Comparison of ENCODE assay signal across 1 cellular context in the genomic region with DNA sequence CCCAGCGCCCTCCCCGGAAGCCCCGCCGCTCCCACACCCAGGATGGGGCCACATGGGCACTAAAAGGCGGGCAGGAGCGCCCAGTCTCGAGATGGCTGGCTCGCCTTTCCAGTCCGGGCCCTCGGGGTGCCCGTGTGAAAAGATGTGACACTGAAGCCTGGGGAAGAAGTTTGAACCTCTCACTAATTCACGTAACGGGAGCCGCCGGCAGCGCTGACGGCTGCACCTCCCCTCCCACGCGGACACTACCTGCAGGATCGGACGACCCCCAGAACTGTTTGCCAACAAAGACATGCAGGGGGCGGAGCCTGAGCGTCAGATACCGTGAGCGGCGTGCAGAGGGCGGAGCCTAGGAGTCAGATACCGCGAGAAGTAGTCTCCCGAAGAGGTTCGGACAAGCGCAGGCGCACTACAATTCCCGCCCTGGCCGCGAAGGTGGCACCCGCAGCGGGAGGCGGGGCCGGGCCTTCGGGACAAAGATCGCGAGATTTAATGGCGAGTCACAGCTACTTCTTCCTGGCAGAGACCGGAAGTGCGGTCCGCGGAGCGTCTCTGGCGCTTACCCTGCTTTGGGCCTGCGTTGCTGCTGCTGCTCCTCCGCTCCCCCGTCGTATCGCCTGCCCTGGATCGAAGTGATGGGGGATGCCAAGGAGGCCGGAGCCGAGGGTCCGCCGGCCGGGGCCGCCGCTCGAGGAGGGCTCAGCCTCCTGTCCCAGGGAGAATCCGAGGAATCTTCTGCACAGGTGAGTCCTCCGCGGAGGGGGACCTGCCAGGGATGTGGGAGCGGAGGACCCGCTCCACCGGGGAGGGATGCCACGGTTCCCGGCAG.
TF ChIP-seq lines count a peak whose summit lies in the region.

A gene with protein sequence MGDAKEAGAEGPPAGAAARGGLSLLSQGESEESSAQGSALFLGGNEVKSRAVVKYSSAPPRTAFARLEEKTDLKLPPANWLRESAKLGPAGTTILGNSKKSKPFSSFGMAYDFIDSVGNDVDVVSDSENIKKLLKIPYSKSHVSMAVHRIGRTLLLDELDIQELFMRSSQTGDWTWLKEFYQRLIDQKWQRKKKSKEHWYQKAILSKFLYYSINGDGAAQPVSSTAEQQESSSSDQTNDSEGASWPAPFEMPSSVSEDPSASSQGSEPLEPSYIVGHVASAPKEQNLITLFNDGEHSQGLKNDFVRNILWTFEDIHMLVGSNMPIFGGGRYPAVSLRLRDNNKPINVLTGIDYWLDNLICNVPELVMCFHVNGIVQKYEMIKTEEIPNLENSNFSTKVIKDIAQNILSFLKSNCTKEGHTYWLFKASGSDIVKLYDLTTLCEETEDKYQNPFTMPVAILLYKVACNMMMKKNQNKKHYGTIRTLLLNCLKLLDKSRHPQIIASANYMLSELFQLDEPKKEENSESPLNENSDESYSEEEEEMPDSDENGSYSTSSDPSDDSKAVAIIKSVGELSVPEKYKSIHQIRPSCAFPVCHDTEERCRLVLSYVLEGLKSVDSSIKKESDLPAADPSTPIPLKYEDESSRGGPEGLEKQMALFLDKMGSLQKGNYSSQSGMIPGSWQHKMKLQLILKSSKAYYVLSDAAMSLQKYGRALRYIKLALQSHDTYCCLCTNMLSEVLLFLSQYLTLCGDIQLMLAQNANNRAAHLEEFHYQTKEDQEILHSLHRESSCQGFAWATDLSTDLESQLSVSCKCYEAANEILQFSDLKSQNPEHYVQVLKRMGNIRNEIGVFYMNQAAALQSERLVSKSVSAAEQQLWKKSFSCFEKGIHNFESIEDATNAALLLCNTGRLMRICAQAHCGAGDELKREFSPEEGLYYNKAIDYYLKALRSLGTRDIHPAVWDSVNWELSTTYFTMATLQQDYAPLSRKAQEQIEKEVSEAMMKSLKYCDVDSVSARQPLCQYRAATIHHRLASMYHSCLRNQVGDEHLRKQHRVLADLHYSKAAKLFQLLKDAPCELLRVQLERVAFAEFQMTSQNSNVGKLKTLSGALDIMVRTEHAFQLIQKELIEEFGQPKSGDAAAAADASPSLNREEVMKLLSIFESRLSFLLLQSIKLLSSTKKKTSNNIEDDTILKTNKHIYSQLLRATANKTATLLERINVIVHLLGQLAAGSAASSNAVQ (plus strand): TSS at position 537 of the 829 bp plus-strand sequence. CDS start 99 bp downstream, at position 636.

TF ChIP-seq in HepG2, 621 proteins besides CTCF, POLR2A, EP300 and RAD21 (continued from another document and continues in another):
- TF ChIP-seq, protein P1, sequence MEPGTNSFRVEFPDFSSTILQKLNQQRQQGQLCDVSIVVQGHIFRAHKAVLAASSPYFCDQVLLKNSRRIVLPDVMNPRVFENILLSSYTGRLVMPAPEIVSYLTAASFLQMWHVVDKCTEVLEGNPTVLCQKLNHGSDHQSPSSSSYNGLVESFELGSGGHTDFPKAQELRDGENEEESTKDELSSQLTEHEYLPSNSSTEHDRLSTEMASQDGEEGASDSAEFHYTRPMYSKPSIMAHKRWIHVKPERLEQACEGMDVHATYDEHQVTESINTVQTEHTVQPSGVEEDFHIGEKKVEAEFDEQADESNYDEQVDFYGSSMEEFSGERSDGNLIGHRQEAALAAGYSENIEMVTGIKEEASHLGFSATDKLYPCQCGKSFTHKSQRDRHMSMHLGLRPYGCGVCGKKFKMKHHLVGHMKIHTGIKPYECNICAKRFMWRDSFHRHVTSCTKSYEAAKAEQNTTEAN (CRISPR knock-in tag; conservative IDR thresholded peaks at IDR 0.05): peak; percentile 73; the same call in 1 of the 2 replicates
- TF ChIP-seq IKZF1 (IDR thresholded peaks at IDR 0.05) (no peak), ZNF264 (CRISPR knock-in tag; IDR thresholded peaks at IDR 0.05) (peak; percentile 82), MED8 (CRISPR knock-in tag; IDR thresholded peaks at IDR 0.05; ENCODE audit: insufficient replicate concordance) (peak; percentile 37), ZNF33A (CRISPR knock-in tag; IDR thresholded peaks at IDR 0.05; ENCODE audit: borderline replicate concordance) (peak; percentile 95), RBFOX2 (IDR thresholded peaks at IDR 0.05; ENCODE audit: low read depth, low read length) (peak; percentile 96), ZFYVE20 (CRISPR knock-in tag; IDR thresholded peaks at IDR 0.05; ENCODE audit: borderline replicate concordance, low read depth) (no peak), MED1 (CRISPR knock-in tag; IDR thresholded peaks at IDR 0.05) (peak; percentile 68), ZSCAN9 (CRISPR knock-in tag; IDR thresholded peaks at IDR 0.05; ENCODE audit: borderline replicate concordance) (0 out of 2 replicates have a peak, but pooled peaks have one; percentile 48), ZNF256 (CRISPR knock-in tag; conservative IDR thresholded peaks at IDR 0.05) (peak; percentile 65), ZNF552 (CRISPR knock-in tag; IDR thresholded peaks at IDR 0.05; ENCODE audit: borderline replicate concordance) (no peak), IRX3 (CRISPR knock-in tag; IDR thresholded peaks at IDR 0.05; ENCODE audit: borderline replicate concordance, low read depth) (peak; percentile 24; the same call in 1 of the 2 replicates), KLF16 (CRISPR knock-in tag; IDR thresholded peaks at IDR 0.05) (peak in 1 of 2 experiments; percentile 31; a peak in 1 of 4 replicates), MYNN (CRISPR knock-in tag; IDR thresholded peaks at IDR 0.05; ENCODE audit: low read depth) (no peak), ZNF326 (CRISPR knock-in tag; IDR thresholded peaks at IDR 0.05; ENCODE audit: borderline replicate concordance) (no peak), ZNF713 (CRISPR knock-in tag; IDR thresholded peaks at IDR 0.05) (no peak), ZFX (CRISPR knock-in tag; IDR thresholded peaks at IDR 0.05; ENCODE audit: low read depth) (peak; percentile 94), FOXJ3 (CRISPR knock-in tag; IDR thresholded peaks at IDR 0.05; ENCODE audit: borderline replicate concordance) (0 out of 2 replicates have a peak, but pooled peaks have one; percentile 29), ZNF878 (CRISPR knock-in tag; IDR thresholded peaks at IDR 0.05) (no peak), ZNF607 (CRISPR knock-in tag; IDR thresholded peaks at IDR 0.05; ENCODE audit: borderline replicate concordance) (peak; percentile 72), ZBTB1 (CRISPR knock-in tag; IDR thresholded peaks at IDR 0.05; ENCODE audit: borderline replicate concordance) (no peak), CCDC6 (CRISPR knock-in tag; IDR thresholded peaks at IDR 0.05) (no peak; the same call in 1 of the 2 replicates), SOX6 (IDR thresholded peaks at IDR 0.05) (no peak), SOX6 (CRISPR knock-in tag; IDR thresholded peaks at IDR 0.05) (peak; percentile 54; the same call in 1 of the 2 replicates), HNRNPH1 (optimal IDR thresholded peaks at IDR 0.05; ENCODE audit: low read depth, low read length) (no peak), NR2F1 (CRISPR knock-in tag; IDR thresholded peaks at IDR 0.05) (no peak), NFIB (CRISPR knock-in tag; IDR thresholded peaks at IDR 0.05; ENCODE audit: borderline replicate concordance) (no peak)
- TF ChIP-seq, protein P2, sequence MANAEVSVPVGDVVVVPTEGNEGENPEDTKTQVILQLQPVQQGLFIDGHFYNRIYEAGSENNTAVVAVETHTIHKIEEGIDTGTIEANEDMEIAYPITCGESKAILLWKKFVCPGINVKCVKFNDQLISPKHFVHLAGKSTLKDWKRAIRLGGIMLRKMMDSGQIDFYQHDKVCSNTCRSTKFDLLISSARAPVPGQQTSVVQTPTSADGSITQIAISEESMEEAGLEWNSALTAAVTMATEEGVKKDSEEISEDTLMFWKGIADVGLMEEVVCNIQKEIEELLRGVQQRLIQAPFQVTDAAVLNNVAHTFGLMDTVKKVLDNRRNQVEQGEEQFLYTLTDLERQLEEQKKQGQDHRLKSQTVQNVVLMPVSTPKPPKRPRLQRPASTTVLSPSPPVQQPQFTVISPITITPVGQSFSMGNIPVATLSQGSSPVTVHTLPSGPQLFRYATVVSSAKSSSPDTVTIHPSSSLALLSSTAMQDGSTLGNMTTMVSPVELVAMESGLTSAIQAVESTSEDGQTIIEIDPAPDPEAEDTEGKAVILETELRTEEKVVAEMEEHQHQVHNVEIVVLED (CRISPR knock-in tag; IDR thresholded peaks at IDR 0.05; ENCODE audit: borderline replicate concordance): peak; percentile 85; the same call in 1 of the 2 replicates
- TF ChIP-seq, protein P3, sequence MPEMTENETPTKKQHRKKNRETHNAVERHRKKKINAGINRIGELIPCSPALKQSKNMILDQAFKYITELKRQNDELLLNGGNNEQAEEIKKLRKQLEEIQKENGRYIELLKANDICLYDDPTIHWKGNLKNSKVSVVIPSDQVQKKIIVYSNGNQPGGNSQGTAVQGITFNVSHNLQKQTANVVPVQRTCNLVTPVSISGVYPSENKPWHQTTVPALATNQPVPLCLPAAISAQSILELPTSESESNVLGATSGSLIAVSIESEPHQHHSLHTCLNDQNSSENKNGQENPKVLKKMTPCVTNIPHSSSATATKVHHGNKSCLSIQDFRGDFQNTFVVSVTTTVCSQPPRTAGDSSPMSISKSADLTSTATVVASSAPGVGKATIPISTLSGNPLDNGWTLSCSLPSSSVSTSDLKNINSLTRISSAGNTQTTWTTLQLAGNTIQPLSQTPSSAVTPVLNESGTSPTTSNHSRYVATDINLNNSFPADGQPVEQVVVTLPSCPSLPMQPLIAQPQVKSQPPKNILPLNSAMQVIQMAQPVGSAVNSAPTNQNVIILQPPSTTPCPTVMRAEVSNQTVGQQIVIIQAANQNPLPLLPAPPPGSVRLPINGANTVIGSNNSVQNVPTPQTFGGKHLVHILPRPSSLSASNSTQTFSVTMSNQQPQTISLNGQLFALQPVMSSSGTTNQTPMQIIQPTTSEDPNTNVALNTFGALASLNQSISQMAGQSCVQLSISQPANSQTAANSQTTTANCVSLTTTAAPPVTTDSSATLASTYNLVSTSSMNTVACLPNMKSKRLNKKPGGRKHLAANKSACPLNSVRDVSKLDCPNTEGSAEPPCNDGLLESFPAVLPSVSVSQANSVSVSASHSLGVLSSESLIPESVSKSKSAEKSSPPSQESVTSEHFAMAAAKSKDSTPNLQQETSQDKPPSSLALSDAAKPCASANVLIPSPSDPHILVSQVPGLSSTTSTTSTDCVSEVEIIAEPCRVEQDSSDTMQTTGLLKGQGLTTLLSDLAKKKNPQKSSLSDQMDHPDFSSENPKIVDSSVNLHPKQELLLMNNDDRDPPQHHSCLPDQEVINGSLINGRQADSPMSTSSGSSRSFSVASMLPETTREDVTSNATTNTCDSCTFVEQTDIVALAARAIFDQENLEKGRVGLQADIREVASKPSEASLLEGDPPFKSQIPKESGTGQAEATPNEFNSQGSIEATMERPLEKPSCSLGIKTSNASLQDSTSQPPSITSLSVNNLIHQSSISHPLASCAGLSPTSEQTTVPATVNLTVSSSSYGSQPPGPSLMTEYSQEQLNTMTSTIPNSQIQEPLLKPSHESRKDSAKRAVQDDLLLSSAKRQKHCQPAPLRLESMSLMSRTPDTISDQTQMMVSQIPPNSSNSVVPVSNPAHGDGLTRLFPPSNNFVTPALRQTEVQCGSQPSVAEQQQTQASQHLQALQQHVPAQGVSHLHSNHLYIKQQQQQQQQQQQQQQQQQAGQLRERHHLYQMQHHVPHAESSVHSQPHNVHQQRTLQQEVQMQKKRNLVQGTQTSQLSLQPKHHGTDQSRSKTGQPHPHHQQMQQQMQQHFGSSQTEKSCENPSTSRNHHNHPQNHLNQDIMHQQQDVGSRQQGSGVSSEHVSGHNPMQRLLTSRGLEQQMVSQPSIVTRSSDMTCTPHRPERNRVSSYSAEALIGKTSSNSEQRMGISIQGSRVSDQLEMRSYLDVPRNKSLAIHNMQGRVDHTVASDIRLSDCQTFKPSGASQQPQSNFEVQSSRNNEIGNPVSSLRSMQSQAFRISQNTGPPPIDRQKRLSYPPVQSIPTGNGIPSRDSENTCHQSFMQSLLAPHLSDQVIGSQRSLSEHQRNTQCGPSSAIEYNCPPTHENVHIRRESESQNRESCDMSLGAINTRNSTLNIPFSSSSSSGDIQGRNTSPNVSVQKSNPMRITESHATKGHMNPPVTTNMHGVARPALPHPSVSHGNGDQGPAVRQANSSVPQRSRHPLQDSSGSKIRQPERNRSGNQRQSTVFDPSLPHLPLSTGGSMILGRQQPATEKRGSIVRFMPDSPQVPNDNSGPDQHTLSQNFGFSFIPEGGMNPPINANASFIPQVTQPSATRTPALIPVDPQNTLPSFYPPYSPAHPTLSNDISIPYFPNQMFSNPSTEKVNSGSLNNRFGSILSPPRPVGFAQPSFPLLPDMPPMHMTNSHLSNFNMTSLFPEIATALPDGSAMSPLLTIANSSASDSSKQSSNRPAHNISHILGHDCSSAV (CRISPR knock-in tag; IDR thresholded peaks at IDR 0.05; ENCODE audit: borderline replicate concordance): no peak
- TF ChIP-seq, protein P4, sequence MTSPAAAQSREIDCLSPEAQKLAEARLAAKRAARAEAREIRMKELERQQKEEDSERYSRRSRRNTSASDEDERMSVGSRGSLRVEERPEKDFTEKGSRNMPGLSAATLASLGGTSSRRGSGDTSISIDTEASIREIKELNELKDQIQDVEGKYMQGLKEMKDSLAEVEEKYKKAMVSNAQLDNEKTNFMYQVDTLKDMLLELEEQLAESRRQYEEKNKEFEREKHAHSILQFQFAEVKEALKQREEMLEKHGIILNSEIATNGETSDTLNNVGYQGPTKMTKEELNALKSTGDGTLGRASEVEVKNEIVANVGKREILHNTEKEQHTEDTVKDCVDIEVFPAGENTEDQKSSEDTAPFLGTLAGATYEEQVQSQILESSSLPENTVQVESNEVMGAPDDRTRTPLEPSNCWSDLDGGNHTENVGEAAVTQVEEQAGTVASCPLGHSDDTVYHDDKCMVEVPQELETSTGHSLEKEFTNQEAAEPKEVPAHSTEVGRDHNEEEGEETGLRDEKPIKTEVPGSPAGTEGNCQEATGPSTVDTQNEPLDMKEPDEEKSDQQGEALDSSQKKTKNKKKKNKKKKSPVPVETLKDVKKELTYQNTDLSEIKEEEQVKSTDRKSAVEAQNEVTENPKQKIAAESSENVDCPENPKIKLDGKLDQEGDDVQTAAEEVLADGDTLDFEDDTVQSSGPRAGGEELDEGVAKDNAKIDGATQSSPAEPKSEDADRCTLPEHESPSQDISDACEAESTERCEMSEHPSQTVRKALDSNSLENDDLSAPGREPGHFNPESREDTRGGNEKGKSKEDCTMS (CRISPR knock-in tag; conservative IDR thresholded peaks at IDR 0.05): no peak
- TF ChIP-seq, protein P5, sequence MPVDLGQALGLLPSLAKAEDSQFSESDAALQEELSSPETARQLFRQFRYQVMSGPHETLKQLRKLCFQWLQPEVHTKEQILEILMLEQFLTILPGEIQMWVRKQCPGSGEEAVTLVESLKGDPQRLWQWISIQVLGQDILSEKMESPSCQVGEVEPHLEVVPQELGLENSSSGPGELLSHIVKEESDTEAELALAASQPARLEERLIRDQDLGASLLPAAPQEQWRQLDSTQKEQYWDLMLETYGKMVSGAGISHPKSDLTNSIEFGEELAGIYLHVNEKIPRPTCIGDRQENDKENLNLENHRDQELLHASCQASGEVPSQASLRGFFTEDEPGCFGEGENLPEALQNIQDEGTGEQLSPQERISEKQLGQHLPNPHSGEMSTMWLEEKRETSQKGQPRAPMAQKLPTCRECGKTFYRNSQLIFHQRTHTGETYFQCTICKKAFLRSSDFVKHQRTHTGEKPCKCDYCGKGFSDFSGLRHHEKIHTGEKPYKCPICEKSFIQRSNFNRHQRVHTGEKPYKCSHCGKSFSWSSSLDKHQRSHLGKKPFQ (CRISPR knock-in tag; IDR thresholded peaks at IDR 0.05; ENCODE audit: insufficient replicate concordance): no peak
- TF ChIP-seq, protein P6, sequence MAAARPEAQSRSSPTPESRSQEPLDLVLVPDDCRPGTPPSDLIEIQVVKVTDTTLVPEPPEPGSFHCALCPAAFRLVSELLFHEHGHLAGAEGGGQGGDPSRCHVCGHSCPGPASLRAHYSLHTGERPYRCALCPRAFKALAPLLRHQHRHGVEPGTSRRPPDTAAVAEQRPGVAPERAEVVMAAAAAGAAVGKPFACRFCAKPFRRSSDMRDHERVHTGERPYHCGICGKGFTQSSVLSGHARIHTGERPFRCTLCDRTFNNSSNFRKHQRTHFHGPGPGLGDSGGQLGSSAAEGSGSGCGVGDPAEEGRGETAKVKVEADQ (CRISPR knock-in tag; IDR thresholded peaks at IDR 0.05; ENCODE audit: borderline replicate concordance): no peak; the same call in none of the 2 replicates
